Comparison of ENCODE assay signal across 8 cellular contexts in genomic region chr12:32106517-32107366, GRCh38. TPM values are rescaled to one million over a fixed set of nuclear protein-coding genes. Genes with fewer than 3 reads are reported as not detected.
DNase-seq lines count a peak whose midpoint lies in the region; ATAC-seq and TF ChIP-seq lines count a peak whose summit lies in the region.

Gene BICD1, plus strand, starts transcription at chr12:32106847. Its CDS starts 485 bp downstream, at chr12:32107332.

- ATAC-seq in GM19023 (IDR thresholded peaks at IDR 0.05; ENCODE audit: unreplicated experiment) (peak; percentile 83), HG03196 (IDR thresholded peaks at IDR 0.05; ENCODE audit: unreplicated experiment) (peak; percentile 74)

- H3K4me1 ChIP-seq in colonic mucosa, result no peaks in the 10 kb centered on the region

- H3K36me3 ChIP-seq in colonic mucosa, result no peaks in the 10 kb centered on the region

- peak within 1 kb of the TSS; percentile 98 for H3K4me3 ChIP-seq in colonic mucosa

- no peaks in the 10 kb centered on the region for H3K9me3 Mint-ChIP-seq in activated CD4-positive, alpha-beta T cell treated with anti-CD3 and anti-CD28 coated beads, Interleukin-2, amount 10 ng/mL, durations not matched to agents 24 days and 14 days

- no peaks in the 10 kb centered on the region for H3K9me3 ChIP-seq in colonic mucosa

- intact Hi-C loops in activated CD4-positive, alpha-beta T cell treated with anti-CD3 and anti-CD28 coated beads, Interleukin-2, amount 10 ng/mL, durations not matched to agents 24 days and 14 days (cut with micrococcal nuclease), result loop anchor here (1.0 to 10.0 kb wide), 8 partner anchors 28 to 782 kb away; partner anchors contain the start of genes AMN1, DNM1L, ETFBKMT and SINHCAF
- intact Hi-C loops in colonic mucosa (cut with DNase I), result no loop called here

- no peaks in the 10 kb centered on the region for H3K27me3 ChIP-seq in colonic mucosa

- H3K27ac Mint-ChIP-seq in activated CD4-positive, alpha-beta T cell treated with anti-CD3 and anti-CD28 coated beads, Interleukin-2, amount 10 ng/mL, durations not matched to agents 24 days and 14 days, result peak within 1 kb of the TSS; percentile 92

- peak within 1 kb of the TSS; percentile 99 for H3K4me3 Mint-ChIP-seq in activated CD4-positive, alpha-beta T cell treated with anti-CD3 and anti-CD28 coated beads, Interleukin-2, amount 10 ng/mL, durations not matched to agents 24 days and 14 days

- peaks cover 2% of the 10 kb centered on the region for H3K36me3 Mint-ChIP-seq in activated CD4-positive, alpha-beta T cell treated with anti-CD3 and anti-CD28 coated beads, Interleukin-2, amount 10 ng/mL, durations not matched to agents 24 days and 14 days (ENCODE audit: low read depth)

- peak within 1 kb of the TSS; percentile 74 for H3K27ac ChIP-seq in colonic mucosa

- DNase-seq in AML-193 (lab: John Stamatoyannopoulos, UW), result peak; percentile 62 to 68
- DNase-seq in NCI-H510A (lab: John Stamatoyannopoulos, UW), result peak; percentile 74
- peak; percentile 94 for DNase-seq in activated CD4-positive, alpha-beta T cell treated with anti-CD3 and anti-CD28 coated beads, Interleukin-2, amount 10 ng/mL, durations not matched to agents 24 days and 14 days
- peak; percentile 87 for DNase-seq in colonic mucosa
- DNase-seq in left kidney (ENCODE audit: low read depth, low spot score), result peak; percentile 97
- DNase-seq in stimulated activated CD4-positive, alpha-beta T cell treated with anti-CD3 and anti-CD28 coated beads, Interleukin-2, amount 100 ng/mL, for 24 hours, result peak; percentile 77 to 85

- peak; percentile 20 for TF ChIP-seq CTCF in colonic mucosa (IDR thresholded peaks at IDR 0.05)

- H3K9ac ChIP-seq in colonic mucosa (ENCODE audit: low read depth in 2 of 2, low read length in 2 of 2), result peak within 1 kb of the TSS; percentile 57 to 76

- H3K27me3 Mint-ChIP-seq in activated CD4-positive, alpha-beta T cell treated with anti-CD3 and anti-CD28 coated beads, Interleukin-2, amount 10 ng/mL, durations not matched to agents 24 days and 14 days, result peaks cover 14% of the 10 kb centered on the region

- peaks cover 23% of the 10 kb centered on the region for H3K4me1 Mint-ChIP-seq in activated CD4-positive, alpha-beta T cell treated with anti-CD3 and anti-CD28 coated beads, Interleukin-2, amount 10 ng/mL, durations not matched to agents 24 days and 14 days

RNA-seq across cellular contexts. Expression of gene BICD1, which starts in this region (rescaled TPM):
- 16.0 and 18.2 TPM in 2 replicates for total RNA-seq in activated CD4-positive, alpha-beta T cell treated with anti-CD3 and anti-CD28 coated beads, Interleukin-2, amount 10 ng/mL, durations not matched to agents 24 days and 14 days
- total RNA-seq in colonic mucosa, result 1 to 10 TPM; 4.2 to 5.8 TPM

Comparison
In these comparisons a context has a peak if more than half of its experiments do, and no peak if none do; other contexts are left out.
1. Peak in every context shown above with its lines: DNase-seq, ATAC-seq, H3K4me3 ChIP-seq and H3K27ac ChIP-seq.